In genomic region chr3:53590606-53591005, GRCh38 we compare ENCODE assay signal across 11 cellular contexts.
"Had no signal": no experiment of that assay in that cellular context is flagged by ENCODE, and none has a peak within 500 bp of the region (broad histone marks: within the 10 kb centered on the region; RNA-seq: fewer than 3 reads in every experiment).

No MANE protein-coding gene starts in this region.

- H3K9me3 ChIP-seq: HAP-1 had no signal

- H3K36me3 ChIP-seq: HAP-1 had no signal

- FAIRE-seq: H1, H54 had no signal

- H3K9ac ChIP-seq: GM23248 had no signal

- H3K27ac ChIP-seq: GM23248 had no signal

- H3K4me3 ChIP-seq: GM23248, GM23338, HAP-1 had no signal

- ATAC-seq: GM23338, HCT116 had no signal

- H3K4me1 ChIP-seq: HAP-1 had no signal

- H2AFZ ChIP-seq: GM23248, GM23338 had no signal

- DNase-seq: GM23248, GOT3, H7, H9, HCEC 1CT, HFFc6 had no signal

- H3K4me2 ChIP-seq: GM23338 had no signal
